21 cellular contexts compared by ENCODE assay signal in the genomic region with DNA sequence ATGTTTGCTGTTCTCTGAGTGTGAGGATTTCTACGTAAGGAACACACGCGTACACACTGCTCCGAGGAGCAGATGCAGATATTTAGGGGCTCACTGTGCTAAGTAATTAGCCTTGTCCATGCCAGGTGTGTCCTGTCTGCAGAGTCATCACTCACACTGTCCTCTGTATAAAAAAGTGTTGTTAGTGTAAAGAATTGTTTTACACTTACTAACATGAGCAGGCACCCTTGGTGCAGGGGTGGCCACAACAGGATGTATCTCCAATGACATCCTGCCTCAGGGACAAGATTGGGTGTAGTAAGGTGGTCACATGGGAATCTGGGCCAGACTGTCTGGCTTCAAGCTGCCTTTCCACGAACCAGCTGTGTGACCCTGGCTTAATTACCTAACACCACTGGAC.
"Had no signal": no experiment of that assay in that cellular context is flagged by ENCODE, and none has a peak within 500 bp of the region (broad histone marks: within the 10 kb centered on the region; RNA-seq: fewer than 3 reads in every experiment).

No MANE protein-coding gene starts in this region.

- H3K4me1 ChIP-seq: lower lobe of right lung, prostate gland, right atrium auricular region, stomach, upper lobe of left lung, vagina had no signal

- DNase-seq: cerebellar nuclear complex; dorsolateral prefrontal cortex; effector CD4-positive, alpha-beta T cell; kidney; left cardiac atrium; left ventricle myocardium superior; lower lobe of right lung; natural killer cell; occipital lobe; sigmoid colon; stimulated activated CD4-positive, alpha-beta T cell treated with anti-CD3 and anti-CD28 coated beads, Interleukin-2, amount 100 ng/mL, for 24 hours; stimulated activated CD4-positive, alpha-beta T cell treated with anti-CD3 and anti-CD28 coated beads, Interleukin-4, amount 100 ng/mL, for 24 hours; stimulated activated naive CD4-positive, alpha-beta T cell treated with Interleukin-2 at 50 U/mL for 16 hours; stomach; tibial artery; upper lobe of left lung had no signal

- H3K27ac ChIP-seq: lower lobe of right lung, prostate gland, right atrium auricular region, sigmoid colon, stomach, upper lobe of left lung, vagina had no signal

- H3K27me3 ChIP-seq: dorsolateral prefrontal cortex, right atrium auricular region, sigmoid colon, stomach, tibial artery, upper lobe of left lung, vagina had no signal

- FAIRE-seq: frontal cortex, kidney had no signal

- H3K9me3 ChIP-seq: lower lobe of right lung, prostate gland, right atrium auricular region, sigmoid colon, stomach, tibial artery, upper lobe of left lung, vagina had no signal

- ATAC-seq: left cardiac atrium; left ventricle myocardium superior; lower lobe of right lung; natural killer cell; stimulated activated effector memory CD8-positive, alpha-beta T cell treated with anti-CD3 and anti-CD28 coated beads, Interleukin-12 subunit alpha, Interleukin-12 subunit beta, amount 100 ng/mL, for 72 hours had no signal

- H3K4me3 ChIP-seq: dorsolateral prefrontal cortex, lower lobe of right lung, prostate gland, right atrium auricular region, sigmoid colon, stomach, tibial artery, upper lobe of left lung, vagina had no signal
